22 cellular contexts compared by ENCODE assay signal in genomic region chr17:65061621-65062020, GRCh38. TPM values are rescaled to one million over a fixed set of nuclear protein-coding genes. Genes with fewer than 3 reads are reported as not detected.
DNase-seq lines count a peak whose midpoint lies in the region; ATAC-seq, FAIRE-seq and TF ChIP-seq lines count a peak whose summit lies in the region.
"Had no signal": no experiment of that assay in that cellular context is flagged by ENCODE, and none has a peak within 500 bp of the region (broad histone marks: within the 10 kb centered on the region; RNA-seq: fewer than 3 reads in every experiment).

No MANE protein-coding gene starts in this region.

- ATAC-seq in GM19023 (IDR thresholded peaks at IDR 0.05; ENCODE audit: unreplicated experiment), result no peak
- no peak for ATAC-seq in GM18873 (IDR thresholded peaks at IDR 0.05; ENCODE audit: low FRiP score, unreplicated experiment)
- ATAC-seq: HCT116, HepG2, left lobe of liver, T-helper 17 cell had no signal

- TF ChIP-seq POLR2A in stomach (IDR thresholded peaks at IDR 0.05), result no peak

- 23 to 31% (median 24%) methylated on average over 6 of the region's 6 CpGs for WGBS in stomach, 5 donors

- H3K27me3 ChIP-seq in adipocyte (replicated peaks; ENCODE audit: control insufficient read depth, insufficient read depth, low read length) (no peaks in the 10 kb centered on the region), keratinocyte (ENCODE audit: control insufficient read depth, extremely low read depth, insufficient read depth, low read length) (no peaks in the 10 kb centered on the region), stomach (no peaks in the 10 kb centered on the region)
- H3K27me3 ChIP-seq: uterus had no signal

- no peak overlapping the region for H3K4me3 ChIP-seq in adipocyte (ENCODE audit: low read length)
- H3K4me3 ChIP-seq in keratinocyte (ENCODE audit: control insufficient read depth in 2 of 3, extremely low read depth in 1 of 3, insufficient read depth in 2 of 3, low read depth in 1 of 3, low read length in 3 of 3), result no peak overlapping the region
- H3K4me3 ChIP-seq in stomach, result no peak overlapping the region
- H3K4me3 ChIP-seq: mucosa of descending colon, uterus had no signal

- peak; percentile 55 for DNase-seq in DMS 273 (lab: John Stamatoyannopoulos, UW; ENCODE audit: unreplicated experiment)
- DNase-seq in DMS 273 treated with DMSO at 0.1 percent for 48 hours (lab: John Stamatoyannopoulos, UW), result no peak
- DNase-seq in adipocyte (ENCODE audit: low read depth), result no peak
- no peak for DNase-seq in keratinocyte (ENCODE audit: low read depth, low spot score)
- no peak for DNase-seq in stomach
- no peak for DNase-seq in COLO668 (lab: John Stamatoyannopoulos, UW; ENCODE audit: unreplicated experiment)
- DNase-seq: activated CD4-positive, alpha-beta T cell treated with anti-CD3 and anti-CD28 coated beads, Interleukin-2, amount 50 U/mL, for 48 hours; activated gamma-delta T cell treated with Interleukin-2 at 50 U/mL for 16 hours; amniotic stem cell; Calu3; mucosa of descending colon; NCI-H1417 treated with DMSO at 0.1 percent for 48 hours; SIG-M5; stimulated activated CD4-positive, alpha-beta T cell treated with anti-CD3 and anti-CD28 coated beads, Interleukin-12 subunit alpha, Interleukin-12 subunit beta, amount 100 ng/mL, for 4 hours; T-helper 17 cell; uterus had no signal

- peak overlapping the region; percentile 42 for H3K27ac ChIP-seq in keratinocyte (ENCODE audit: control insufficient read depth, insufficient read depth, low read length)
- H3K27ac ChIP-seq in stomach, result peak overlapping the region in 3 of 5 donors; percentile 70 to 80 (median 75)
- H3K27ac ChIP-seq: 22Rv1 had no signal

- intact Hi-C loops in stomach (cut with DNase I; ENCODE audit: low total_unique reads), result no loop called here

- H3K9ac ChIP-seq in adipocyte (ENCODE audit: low read length), result peak overlapping the region; percentile 9
- no peak overlapping the region for H3K9ac ChIP-seq in keratinocyte (ENCODE audit: control insufficient read depth, extremely low read depth, insufficient read depth, low read length)

- dilution Hi-C loops in keratinocyte (cut with MboI; ENCODE audit: extremely low pct_ligation_motif_present, low sequenced_read_pairs), result no loop called here

- no peaks in the 10 kb centered on the region for H3K79me2 ChIP-seq in keratinocyte (ENCODE audit: control insufficient read depth, insufficient read depth, low read length)

- peaks cover 19% of the 10 kb centered on the region for H3K4me1 ChIP-seq in adipocyte (ENCODE audit: control insufficient read depth, insufficient read depth, low read length)
- H3K4me1 ChIP-seq in keratinocyte (ENCODE audit: control insufficient read depth, extremely low read depth, insufficient read depth, low read length), result peaks cover 65% of the 10 kb centered on the region
- peaks cover 11 to 54% (median 31%) of the 10 kb centered on the region in 4 donors for H3K4me1 ChIP-seq in stomach
- H3K4me1 ChIP-seq: uterus had no signal

- H3K9me3 ChIP-seq in adipocyte (ENCODE audit: control insufficient read depth, low read length), result no peaks in the 10 kb centered on the region
- no peaks in the 10 kb centered on the region for H3K9me3 ChIP-seq in keratinocyte (ENCODE audit: control insufficient read depth, low read depth, low read length)
- H3K9me3 ChIP-seq in stomach, result no peaks in the 10 kb centered on the region
- H3K9me3 ChIP-seq: mucosa of descending colon, uterus had no signal

- TF ChIP-seq CTCF in keratinocyte (optimal IDR thresholded peaks at IDR 0.05 in 1 of 3, IDR thresholded peaks at IDR 0.05 in 1 of 3, conservative IDR thresholded peaks at IDR 0.05 in 1 of 3; ENCODE audit: extremely low read depth in 1 of 3, insufficient read depth in 2 of 3, low read length in 3 of 3) (no peak), stomach (IDR thresholded peaks at IDR 0.05) (no peak)

- no peaks in the 10 kb centered on the region for H3K36me3 ChIP-seq in adipocyte (ENCODE audit: control insufficient read depth, insufficient read depth, low read length, severe bottlenecking)
- H3K36me3 ChIP-seq in keratinocyte (ENCODE audit: control insufficient read depth in 2 of 2, extremely low read depth in 1 of 2, insufficient read depth in 2 of 2, low read length in 2 of 2), result no peaks in the 10 kb centered on the region
- no peaks in the 10 kb centered on the region for H3K36me3 ChIP-seq in stomach
- H3K36me3 ChIP-seq: uterus had no signal

- FAIRE-seq in keratinocyte (lab: Jason Lieb, UNC), result no peak
- FAIRE-seq: HepG2 had no signal

- no peaks in the 10 kb centered on the region for H4K20me1 ChIP-seq in keratinocyte (ENCODE audit: control insufficient read depth, extremely low read depth, insufficient read depth, low read length)

- no peak overlapping the region for H2AFZ ChIP-seq in keratinocyte (ENCODE audit: control insufficient read depth, low read length)

- peak overlapping the region; percentile 77 for H3K4me2 ChIP-seq in keratinocyte (ENCODE audit: control insufficient read depth, extremely low read depth, insufficient read depth, low read depth, low read length)

- no peaks in the 10 kb centered on the region for H3K9me1 ChIP-seq in keratinocyte (ENCODE audit: control insufficient read depth, extremely low read depth, insufficient read depth, low read length)

- TF ChIP-seq EP300 in stomach (IDR thresholded peaks at IDR 0.05), result no peak

RNA-seq across cellular contexts. Expression of gene GNA13, which starts 5.1 kb away (rescaled TPM):
- polyA plus RNA-seq in keratinocyte, result 23.6 to 38.9 TPM (median 27.3 TPM) in 3 replicates
- 12.4 TPM for polyA plus RNA-seq in keratinocyte (2011; ENCODE audit: low read depth)
- 19.1 and 39.8 TPM in 2 replicates for polyA plus RNA-seq in keratinocyte (2011; cell fraction: cytosol; rRNA removed)
- 16.0 and 23.5 TPM in 2 replicates for polyA plus RNA-seq in keratinocyte (2011; cell fraction: nucleus; rRNA removed)
- 20.7 and 23.7 TPM in 2 replicates for polyA plus RNA-seq in keratinocyte (2012; ENCODE audit: low replicate concordance)
- polyA minus RNA-seq in keratinocyte, result 13.7 to 58.7 TPM (median 32.2 TPM) in 3 replicates
- 26.9 TPM for polyA minus RNA-seq in keratinocyte (2011; cell fraction: cytosol; rRNA and poly(A)+ RNA removed)
- polyA minus RNA-seq in keratinocyte (2011; cell fraction: nucleus; rRNA and poly(A)+ RNA removed), result 18.5 and 31.6 TPM in 2 replicates
- 10 to 100 TPM; 36.2 to 90.6 (median 45.8) TPM for total RNA-seq in stomach
- 10 to 100 TPM; 10.6 to 26.7 (median 17.5) TPM for polyA plus RNA-seq in stomach
